Comparison of ENCODE assay signal across 1 cellular context in the genomic region with DNA sequence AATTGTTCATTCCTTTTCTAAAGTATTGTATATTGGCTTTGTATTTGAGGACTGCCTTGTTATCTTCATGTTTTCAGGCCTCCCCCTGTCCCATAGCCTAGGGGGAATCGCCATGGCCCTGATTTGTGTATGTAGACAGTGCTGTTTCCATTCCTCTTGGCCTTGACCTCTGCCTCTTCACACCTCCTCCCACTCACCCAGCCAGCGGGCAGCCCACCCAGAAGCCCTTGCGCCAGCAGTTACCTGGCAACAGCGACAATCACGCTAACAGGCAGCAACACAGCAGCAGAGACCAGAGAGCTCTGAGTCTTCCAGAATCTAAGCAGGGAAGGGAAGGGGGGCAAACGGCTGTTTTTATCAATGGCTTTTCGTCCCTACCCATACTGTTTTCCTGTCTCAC.
TF ChIP-seq lines count a peak whose summit lies in the region.

No MANE protein-coding gene starts in this region.

TF ChIP-seq in SK-N-SH treated with all-trans-retinoic acid at 6 μM for 48 hours, 23 proteins besides CTCF, POLR2A, EP300 and RAD21 (continued from another document):
- TF ChIP-seq POU6F1 (CRISPR knock-in tag; IDR thresholded peaks at IDR 0.05; ENCODE audit: borderline replicate concordance, low read depth) (no peak), ARNTL (CRISPR knock-in tag; IDR thresholded peaks at IDR 0.05; ENCODE audit: borderline replicate concordance, low read depth) (no peak), GLIS3 (CRISPR knock-in tag; IDR thresholded peaks at IDR 0.05) (no peak), CSRNP3 (CRISPR knock-in tag; IDR thresholded peaks at IDR 0.05) (no peak), BACH2 (CRISPR knock-in tag; IDR thresholded peaks at IDR 0.05; ENCODE audit: borderline replicate concordance) (no peak), TOX (CRISPR knock-in tag; IDR thresholded peaks at IDR 0.05; ENCODE audit: borderline replicate concordance) (no peak), TSHZ2 (CRISPR knock-in tag; IDR thresholded peaks at IDR 0.05) (no peak)
